ENCODE assay signal across 14 cellular contexts in the genomic region with DNA sequence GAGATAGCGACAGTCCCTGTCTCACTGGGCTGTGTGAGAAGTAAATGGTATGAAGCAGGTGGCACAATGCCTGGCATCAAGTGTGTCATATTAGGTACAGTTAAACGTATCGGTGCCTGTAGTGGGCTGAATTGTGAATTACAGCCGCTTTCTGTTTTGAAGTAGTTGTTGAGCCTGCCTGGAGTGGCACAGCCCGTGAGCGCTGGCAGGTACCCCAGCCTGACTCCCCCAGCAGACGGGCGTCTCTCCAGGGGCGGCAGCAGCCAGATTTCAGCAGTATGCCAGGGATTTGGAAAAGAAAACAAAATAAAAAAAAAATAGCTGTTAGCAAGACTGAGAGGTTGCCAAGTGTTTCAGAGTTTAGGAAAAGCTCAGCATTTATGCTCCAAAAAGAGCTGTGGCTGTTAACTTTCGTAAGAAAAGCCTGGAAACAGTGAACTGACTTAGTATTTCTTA. TPM values are rescaled to one million over a fixed set of nuclear protein-coding genes. Genes with fewer than 3 reads are reported as not detected.
DNase-seq lines count a peak whose midpoint lies in the region; ATAC-seq, FAIRE-seq and TF ChIP-seq lines count a peak whose summit lies in the region.
"Had no signal": no experiment of that assay in that cellular context is flagged by ENCODE, and none has a peak within 500 bp of the region (broad histone marks: within the 10 kb centered on the region; RNA-seq: fewer than 3 reads in every experiment).

No MANE protein-coding gene starts in this region.

- ATAC-seq in Right ventricle myocardium superior (ENCODE audit: poor library complexity) (peak; percentile 42), heart left ventricle (no peak), aorta (ENCODE audit: low FRiP score) (peak; percentile 80)
- ATAC-seq: naive thymus-derived CD4-positive, alpha-beta T cell had no signal

- no peak for FAIRE-seq in RCC 7860 (lab: Jason Lieb, UNC)
- FAIRE-seq: islet of Langerhans had no signal

- no peak for DNase-seq in Right ventricle myocardium superior
- DNase-seq in heart left ventricle, result no peak
- DNase-seq in dorsolateral prefrontal cortex, result peak in 9 of 10 donors; percentile 42 to 84 (median 64)
- DNase-seq in midbrain (lab: John Stamatoyannopoulos, UW), result peak; percentile 65
- DNase-seq in aorta, result peak in 1 of 2 donors; percentile 71
- no peak for DNase-seq in RCC 7860 (ENCODE audit: low spot score)
- DNase-seq in HuH-7 (ENCODE audit: low spot score), result no peak
- DNase-seq in activated CD8-positive, alpha-beta memory T cell treated with anti-CD3 and anti-CD28 coated beads, Interleukin-2, amount 50 U/mL, for 48 hours, result no peak
- DNase-seq: activated CD8-positive, alpha-beta memory T cell treated with anti-CD3 and anti-CD28 coated beads for 24 hours; naive thymus-derived CD4-positive, alpha-beta T cell; NCI-H2227 treated with DMSO at 0.1 percent for 48 hours; T-helper 9 cell had no signal

- H3K27ac ChIP-seq in heart left ventricle (peak overlapping the region in 1 of 12 donors; percentile 39), dorsolateral prefrontal cortex (peak overlapping the region in 11 of 59 donors; percentile 10 to 93 (median 50)), aorta (ENCODE audit: low read depth in 1 of 2, low read length in 2 of 2) (no peak overlapping the region)

- WGBS in heart left ventricle, 4 donors, result 84 to 90% (median 86%) methylated on average over 10 of the region's 10 CpGs
- WGBS in aorta, 2 donors, result 1 to 8% methylated on average over 10 of the region's 10 CpGs

- H3K4me1 ChIP-seq in heart left ventricle, result peaks cover 0 to 26% (median 8%) of the 10 kb centered on the region in 12 donors
- H3K4me1 ChIP-seq in aorta (ENCODE audit: control insufficient read depth in 1 of 2, insufficient read depth in 2 of 2, low read length in 2 of 2), result no peaks in the 10 kb centered on the region

- H3K27me3 ChIP-seq in heart left ventricle (no peaks in the 10 kb centered on the region), dorsolateral prefrontal cortex (no peaks in the 10 kb centered on the region), aorta (ENCODE audit: control insufficient read depth in 1 of 2, insufficient read depth in 2 of 2, low read length in 1 of 2) (no peaks in the 10 kb centered on the region)

- no peak for TF ChIP-seq POLR2A in heart left ventricle (IDR thresholded peaks at IDR 0.05)

- intact Hi-C loops in Right ventricle myocardium superior (cut with DNase I), result no loop called here
- intact Hi-C loops in heart left ventricle (cut with DNase I), result no loop called here
- intact Hi-C loops in dorsolateral prefrontal cortex (cut with DNase I), result loop anchor here in 1 of 2 donors (2.0 kb wide), 1 partner anchor 43 kb away; no protein-coding TSS in a partner anchor
- intact Hi-C loops in aorta (cut with DNase I), result no loop called here

- no peaks in the 10 kb centered on the region for H3K9me3 ChIP-seq in heart left ventricle
- no peaks in the 10 kb centered on the region for H3K9me3 ChIP-seq in aorta (ENCODE audit: control insufficient read depth, low read length)

- H3K36me3 ChIP-seq in heart left ventricle (no peaks in the 10 kb centered on the region), aorta (ENCODE audit: control insufficient read depth in 1 of 2, insufficient read depth in 2 of 2, low read length in 1 of 2) (no peaks in the 10 kb centered on the region)

- no peak for TF ChIP-seq CTCF in heart left ventricle (IDR thresholded peaks at IDR 0.05)
- no peak for TF ChIP-seq CTCF in dorsolateral prefrontal cortex (IDR thresholded peaks at IDR 0.05 in 54 of 56, conservative IDR thresholded peaks at IDR 0.05 in 2 of 56; ENCODE audit: low read depth in 1 of 56, partially characterized antibody in 56 of 56)

- H3K4me3 ChIP-seq in heart left ventricle (no peak overlapping the region), dorsolateral prefrontal cortex (no peak overlapping the region), aorta (ENCODE audit: low read length in 2 of 2) (no peak overlapping the region)

RNA-seq across cellular contexts. Expression of gene GPR153, which starts 26.6 kb away (rescaled TPM):
- total RNA-seq in Right ventricle myocardium superior (12.5 TPM), heart left ventricle (10 to 100 TPM in 1 of 9 donors, 1 to 10 TPM in 8; 2.7 to 30.0 (median 4.8) TPM), dorsolateral prefrontal cortex (10 to 100 TPM in 68 of 120 experiments, 1 to 10 TPM in 52; 2.3 to 20.2 (median 10.3) TPM), aorta (10 to 100 TPM in 1 of 2 donors, 1 to 10 TPM in 1; 4.5 to 17.0 TPM)
- polyA plus RNA-seq in heart left ventricle (1 to 10 TPM; 2.7 to 4.7 TPM), aorta (1 to 10 TPM; 3.7 to 4.4 TPM)
- polyA plus RNA-seq: naive thymus-derived CD4-positive, alpha-beta T cell had no signal

RNA-seq across cellular contexts. Expression of gene HES3, which starts 43.5 kb away (rescaled TPM):
- total RNA-seq in Right ventricle myocardium superior (not detected), heart left ventricle (not detected), dorsolateral prefrontal cortex (not detected), aorta (not detected)
- polyA plus RNA-seq in heart left ventricle (not detected), aorta (not detected)
- total RNA-seq: naive thymus-derived CD4-positive, alpha-beta T cell; ureter had no signal
- polyA plus RNA-seq: naive thymus-derived CD4-positive, alpha-beta T cell had no signal

RNA-seq across cellular contexts. Expression of gene ICMT, which starts 51.7 kb away (rescaled TPM):
- total RNA-seq in Right ventricle myocardium superior (48.8 TPM), heart left ventricle (100 to 1,000 TPM in 2 of 9 donors, 10 to 100 TPM in 7; 48.7 to 102 (median 64.1) TPM), dorsolateral prefrontal cortex (10 to 100 TPM; 19.9 to 47.2 (median 31.3) TPM), aorta (10 to 100 TPM; 49.7 to 55.8 TPM)
- polyA plus RNA-seq in heart left ventricle (10 to 100 TPM; 26.8 to 61.6 TPM), aorta (10 to 100 TPM; 21.2 to 30.8 TPM)

Comparison
In these comparisons a context has a peak if more than half of its experiments do, and no peak if none do; other contexts are left out.
1. ATAC-seq: peak in Right ventricle myocardium superior (single experiment) and aorta (single experiment); none in heart left ventricle (0 of 4).
2. DNase-seq: peak in dorsolateral prefrontal cortex (9 of 10) and midbrain (single experiment); none in Right ventricle myocardium superior (single experiment), heart left ventricle (0 of 5), RCC 7860 (single experiment), HuH-7 (single experiment) and activated CD8-positive, alpha-beta memory T cell treated with anti-CD3 and anti-CD28 coated beads, Interleukin-2, amount 50 U/mL, for 48 hours (single experiment).